30 cellular contexts compared by ENCODE assay signal in the genomic region with DNA sequence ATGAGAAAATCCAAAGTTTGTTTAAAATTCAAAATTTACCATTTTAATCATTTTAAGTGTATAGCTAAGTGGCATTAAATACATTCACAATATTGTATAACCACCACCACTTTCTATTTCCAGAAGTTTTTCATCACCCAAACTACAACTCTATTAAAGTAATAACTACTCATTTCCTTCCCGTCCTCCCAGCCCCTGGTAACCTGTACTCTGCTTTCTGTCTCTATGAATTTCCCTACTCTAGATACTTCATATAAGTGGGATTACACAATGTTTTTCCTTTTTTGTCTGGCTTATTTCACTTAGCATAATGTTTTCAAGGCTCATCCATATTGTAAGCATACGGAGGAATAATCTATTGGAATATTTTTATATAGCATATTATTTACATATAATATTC. TPM values are rescaled to one million over a fixed set of nuclear protein-coding genes. Genes with fewer than 3 reads are reported as not detected.
DNase-seq lines count a peak whose midpoint lies in the region; ATAC-seq lines count a peak whose summit lies in the region.
"Had no signal": no experiment of that assay in that cellular context is flagged by ENCODE, and none has a peak within 500 bp of the region (broad histone marks: within the 10 kb centered on the region; RNA-seq: fewer than 3 reads in every experiment).

No MANE protein-coding gene starts in this region.

- peaks cover 3% of the 10 kb centered on the region for H3K36me3 ChIP-seq in CD4-positive, alpha-beta memory T cell (ENCODE audit: insufficient read depth, low read length)
- peaks cover 0 to 8% (median 2%) of the 10 kb centered on the region in 5 donors for H3K36me3 ChIP-seq in subcutaneous abdominal adipose tissue (ENCODE audit: control insufficient read depth in 5 of 5, insufficient read depth in 5 of 5, low read length in 5 of 5)

- no peaks in the 10 kb centered on the region for H3K9me3 ChIP-seq in CD4-positive, alpha-beta memory T cell (ENCODE audit: control insufficient read depth in 1 of 2, low read length in 2 of 2)
- no peaks in the 10 kb centered on the region for H3K9me3 ChIP-seq in subcutaneous abdominal adipose tissue (ENCODE audit: control insufficient read depth in 5 of 5, low read length in 5 of 5)
- H3K9me3 ChIP-seq: Caco-2 had no signal

- H3K9ac ChIP-seq in subcutaneous abdominal adipose tissue (ENCODE audit: low read length in 5 of 5) = no peak overlapping the region
- H3K9ac ChIP-seq: GM23248 had no signal

- H3K27me3 ChIP-seq in CD4-positive, alpha-beta memory T cell (ENCODE audit: insufficient read depth, low read length) = no peaks in the 10 kb centered on the region
- H3K27me3 ChIP-seq in subcutaneous abdominal adipose tissue (ENCODE audit: control insufficient read depth in 5 of 5, insufficient read depth in 4 of 5, low read length in 5 of 5) = no peaks in the 10 kb centered on the region

- peaks cover 35% of the 10 kb centered on the region for H3K4me1 Mint-ChIP-seq in activated naive CD4-positive, alpha-beta T cell treated with anti-CD3 and anti-CD28 coated beads, Interleukin-2, amount 50 U/mL, for 24 hours
- peaks cover 39% of the 10 kb centered on the region for H3K4me1 Mint-ChIP-seq in activated naive CD4-positive, alpha-beta T cell treated with anti-CD3 and anti-CD28 coated beads for 36 hours (ENCODE audit: low read depth)
- H3K4me1 Mint-ChIP-seq in CD4-positive, alpha-beta memory T cell = peaks cover 16 to 42% (median 22%) of the 10 kb centered on the region in 4 donors
- H3K4me1 Mint-ChIP-seq: H9 had no signal

- H3K36me3 Mint-ChIP-seq in activated naive CD4-positive, alpha-beta T cell treated with anti-CD3 and anti-CD28 coated beads, Interleukin-2, amount 50 U/mL, for 24 hours = peaks cover 1% of the 10 kb centered on the region
- H3K36me3 Mint-ChIP-seq in activated naive CD4-positive, alpha-beta T cell treated with anti-CD3 and anti-CD28 coated beads for 36 hours (ENCODE audit: low read depth) = peaks cover 7% of the 10 kb centered on the region
- H3K36me3 Mint-ChIP-seq in CD4-positive, alpha-beta memory T cell = peaks cover 7 to 23% of the 10 kb centered on the region in 2 donors

- H3K27ac ChIP-seq in CD4-positive, alpha-beta memory T cell (ENCODE audit: low read depth, low read length) = no peak overlapping the region
- H3K27ac ChIP-seq in subcutaneous abdominal adipose tissue (ENCODE audit: low read depth, low read length) = peak overlapping the region; percentile 17
- H3K27ac ChIP-seq: GM23248, HL-60, RWPE1, SK-N-MC had no signal

- H3K4me3 Mint-ChIP-seq in activated naive CD4-positive, alpha-beta T cell treated with anti-CD3 and anti-CD28 coated beads, Interleukin-2, amount 50 U/mL, for 24 hours = no peak overlapping the region
- H3K4me3 Mint-ChIP-seq in activated naive CD4-positive, alpha-beta T cell treated with anti-CD3 and anti-CD28 coated beads for 36 hours = no peak overlapping the region
- no peak overlapping the region for H3K4me3 Mint-ChIP-seq in CD4-positive, alpha-beta memory T cell
- H3K4me3 Mint-ChIP-seq: H9, HFFc6 had no signal

- H3K27me3 Mint-ChIP-seq in activated naive CD4-positive, alpha-beta T cell treated with anti-CD3 and anti-CD28 coated beads, Interleukin-2, amount 50 U/mL, for 24 hours = no peaks in the 10 kb centered on the region
- no peaks in the 10 kb centered on the region for H3K27me3 Mint-ChIP-seq in activated naive CD4-positive, alpha-beta T cell treated with anti-CD3 and anti-CD28 coated beads for 36 hours (ENCODE audit: low read depth)
- no peaks in the 10 kb centered on the region for H3K27me3 Mint-ChIP-seq in CD4-positive, alpha-beta memory T cell

- H3K4me1 ChIP-seq in CD4-positive, alpha-beta memory T cell (ENCODE audit: insufficient read depth, low read length) = peaks cover 19% of the 10 kb centered on the region
- H3K4me1 ChIP-seq in subcutaneous abdominal adipose tissue (ENCODE audit: control insufficient read depth in 5 of 5, insufficient read depth in 5 of 5, low read length in 5 of 5) = peaks cover 0 to 9% (median 4%) of the 10 kb centered on the region in 5 donors
- H3K4me1 ChIP-seq: Caco-2 had no signal

- no peaks in the 10 kb centered on the region for H3K9me3 Mint-ChIP-seq in activated naive CD4-positive, alpha-beta T cell treated with anti-CD3 and anti-CD28 coated beads, Interleukin-2, amount 50 U/mL, for 24 hours
- H3K9me3 Mint-ChIP-seq in activated naive CD4-positive, alpha-beta T cell treated with anti-CD3 and anti-CD28 coated beads for 36 hours = no peaks in the 10 kb centered on the region
- no peaks in the 10 kb centered on the region for H3K9me3 Mint-ChIP-seq in CD4-positive, alpha-beta memory T cell
- H3K9me3 Mint-ChIP-seq: H9, HFFc6 had no signal

- intact Hi-C loops in activated naive CD4-positive, alpha-beta T cell treated with anti-CD3 and anti-CD28 coated beads for 36 hours (cut with micrococcal nuclease) = no loop called here
- intact Hi-C loops in CD4-positive, alpha-beta memory T cell (cut with micrococcal nuclease) = no loop called here

- no peak overlapping the region for H3K4me3 ChIP-seq in CD4-positive, alpha-beta memory T cell (ENCODE audit: low read length in 2 of 2)
- H3K4me3 ChIP-seq in subcutaneous abdominal adipose tissue (ENCODE audit: low read depth in 1 of 5, low read length in 5 of 5) = no peak overlapping the region
- H3K4me3 ChIP-seq: GM12878, GM23248, K562, SK-N-MC had no signal

- CTCF ChIA-PET in activated naive CD4-positive, alpha-beta T cell treated with anti-CD3 and anti-CD28 coated beads for 36 hours (lab: Charles Lee) = interaction anchor here (0.7 to 1.3 kb wide), 3 partner anchors 18 to 25 kb away, joined by 3 to 5 read pairs (median 4); no protein-coding TSS in a partner anchor
- CTCF ChIA-PET in CD4-positive, alpha-beta memory T cell (lab: Charles Lee; ENCODE audit: partially characterized antibody) = interaction anchor here (1.6 kb wide), 1 partner anchor 22 kb away, joined by 4 read pairs; no protein-coding TSS in a partner anchor

- H3K27ac Mint-ChIP-seq in activated naive CD4-positive, alpha-beta T cell treated with anti-CD3 and anti-CD28 coated beads, Interleukin-2, amount 50 U/mL, for 24 hours = peak overlapping the region; percentile 57
- no peak overlapping the region for H3K27ac Mint-ChIP-seq in activated naive CD4-positive, alpha-beta T cell treated with anti-CD3 and anti-CD28 coated beads for 36 hours
- H3K27ac Mint-ChIP-seq in CD4-positive, alpha-beta memory T cell = peak overlapping the region in 4 of 7 donors; percentile 11 to 66 (median 33)
- H3K27ac Mint-ChIP-seq: H9, HFFc6 had no signal

- DNase-seq in activated naive CD4-positive, alpha-beta T cell treated with anti-CD3 and anti-CD28 coated beads for 36 hours = no peak
- DNase-seq in CD4-positive, alpha-beta memory T cell = no peak
- DNase-seq in dermis microvascular lymphatic vessel endothelial cell (ENCODE audit: low read depth in 2 of 2) (peak; percentile 55 to 59), NCI-H446 (lab: John Stamatoyannopoulos, UW) (no peak)
- DNase-seq: AML-193; Caco-2; DMS 273 treated with DMSO at 0.1 percent for 48 hours; DMS79 treated with DMSO at 0.1 percent for 48 hours; GM23248; H9; HFFc6; MM.1S; NCI-H1048; NCI-H1436; NCI-H187 treated with DMSO at 0.1 percent for 48 hours; NCI-H2107; NCI-H2227 treated with DMSO at 0.1 percent for 48 hours; NCI-H510A treated with DMSO at 0.1 percent for 48 hours; NCI-H774; NK-92 treated with Interleukin-12 subunit alpha and Interleukin-12 subunit beta, amount 100 ng/mL, for 24 hours; SHP77 treated with DMSO at 0.1 percent for 48 hours had no signal

- ATAC-seq in GM21717 (IDR thresholded peaks at IDR 0.05; ENCODE audit: unreplicated experiment) = no peak
- ATAC-seq: GM12878, HepG2, K562 had no signal

- POLR2A ChIA-PET in CD4-positive, alpha-beta memory T cell (lab: Charles Lee; ENCODE audit: partially characterized antibody) = no interaction called here

RNA-seq across cellular contexts. Expression of a gene that starts 29.7 kb away (rescaled TPM):
- under 1 TPM; 0.21 to 0.35 TPM for total RNA-seq in activated naive CD4-positive, alpha-beta T cell treated with anti-CD3 and anti-CD28 coated beads for 36 hours
- under 1 TPM; 0.14 to 0.26 TPM for total RNA-seq in CD4-positive, alpha-beta memory T cell
- polyA plus RNA-seq in CD4-positive, alpha-beta memory T cell = under 1 TPM in 1 of 2 donors, not detected in 1; 0.64 TPM
- 0.77 and 2.1 TPM in 2 replicates for total RNA-seq in dermis microvascular lymphatic vessel endothelial cell

RNA-seq across cellular contexts. Expression of a gene that starts 38.9 kb away (rescaled TPM):
- total RNA-seq in activated naive CD4-positive, alpha-beta T cell treated with anti-CD3 and anti-CD28 coated beads for 36 hours = 1 to 10 TPM; 4.2 to 5.4 TPM
- total RNA-seq in CD4-positive, alpha-beta memory T cell = 10 to 100 TPM; 12.0 to 13.3 TPM
- 10 to 100 TPM in 1 of 2 donors, 1 to 10 TPM in 1; 6.6 to 10.8 TPM for polyA plus RNA-seq in CD4-positive, alpha-beta memory T cell
- total RNA-seq in dermis microvascular lymphatic vessel endothelial cell = 17.7 and 35.3 TPM in 2 replicates

RNA-seq across cellular contexts. Expression of a gene that starts 58.1 kb away (rescaled TPM):
- total RNA-seq in activated naive CD4-positive, alpha-beta T cell treated with anti-CD3 and anti-CD28 coated beads for 36 hours = 10 to 100 TPM; 79.4 to 83.4 TPM
- total RNA-seq in CD4-positive, alpha-beta memory T cell = 100 to 1,000 TPM; 190 to 194 TPM
- 10 to 100 TPM; 14.4 to 21.1 TPM for polyA plus RNA-seq in CD4-positive, alpha-beta memory T cell
- total RNA-seq in dermis microvascular lymphatic vessel endothelial cell = 10.5 and 15.2 TPM in 2 replicates

Comparison
In these comparisons a context has a peak if more than half of its experiments do, and no peak if none do; other contexts are left out.
1. DNase-seq: peak in dermis microvascular lymphatic vessel endothelial cell (2 of 2); none in activated naive CD4-positive, alpha-beta T cell treated with anti-CD3 and anti-CD28 coated beads for 36 hours (single experiment), CD4-positive, alpha-beta memory T cell (0 of 5) and NCI-H446 (0 of 2).